1 cellular context compared by ENCODE assay signal in genomic region chr7:30472771-30473392, GRCh38.
TF ChIP-seq lines count a peak whose summit lies in the region.

No MANE protein-coding gene starts in this region.

TF ChIP-seq in HepG2, 621 proteins besides CTCF, POLR2A, EP300 and RAD21:
- TF ChIP-seq BCL3 (CRISPR knock-in tag; IDR thresholded peaks at IDR 0.05), result no peak
- TF ChIP-seq CC2D1A (CRISPR knock-in tag; IDR thresholded peaks at IDR 0.05), result no peak
- no peak for TF ChIP-seq RXRA (CRISPR knock-in tag; IDR thresholded peaks at IDR 0.05)
- no peak for TF ChIP-seq ZNF609 (CRISPR knock-in tag; IDR thresholded peaks at IDR 0.05; ENCODE audit: borderline replicate concordance)
- TF ChIP-seq ZNF12 (CRISPR knock-in tag; IDR thresholded peaks at IDR 0.05), result no peak
- TF ChIP-seq GTF2F1 (IDR thresholded peaks at IDR 0.05; ENCODE audit: low read length), result no peak
- TF ChIP-seq MEF2D (CRISPR knock-in tag; IDR thresholded peaks at IDR 0.05), result no peak
- TF ChIP-seq ZNF512B (CRISPR knock-in tag; IDR thresholded peaks at IDR 0.05; ENCODE audit: borderline replicate concordance), result no peak
- TF ChIP-seq REL (CRISPR knock-in tag; conservative IDR thresholded peaks at IDR 0.05), result no peak
- TF ChIP-seq NCOA5 (CRISPR knock-in tag; IDR thresholded peaks at IDR 0.05), result no peak
